8 cellular contexts compared by ENCODE assay signal in the genomic region with DNA sequence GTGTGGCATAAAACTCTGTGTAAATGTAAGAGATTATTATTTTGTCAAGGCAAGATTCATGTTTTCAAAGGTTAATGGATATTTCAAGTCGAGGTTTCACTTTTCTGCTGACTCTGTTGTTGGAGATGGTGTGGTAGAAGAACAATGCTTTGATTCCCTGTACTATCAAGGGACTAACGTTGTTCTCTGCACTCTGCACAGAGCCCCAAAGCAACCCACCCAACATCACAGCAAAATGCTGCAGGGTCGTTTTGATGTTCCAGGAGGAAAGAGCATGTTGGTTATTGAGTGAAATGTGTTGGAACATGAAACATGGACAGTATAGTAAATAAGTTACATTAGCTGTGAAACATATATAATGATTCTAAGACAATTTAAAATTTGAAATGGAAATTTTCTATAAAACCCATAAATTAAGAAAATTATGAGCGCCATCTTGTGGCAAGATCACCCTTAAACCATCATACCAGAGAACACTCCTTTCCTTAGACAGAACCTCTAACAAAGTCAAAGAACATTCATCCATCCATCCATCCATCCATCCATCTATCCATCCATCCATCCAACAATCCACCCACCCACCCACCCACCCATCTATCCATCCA.
DNase-seq lines count a peak whose midpoint lies in the region; ATAC-seq, FAIRE-seq and TF ChIP-seq lines count a peak whose summit lies in the region.

No MANE protein-coding gene starts in this region.

- H3K4me3 ChIP-seq in Karpas-422 (ENCODE audit: low read length) (no peak overlapping the region), adrenal gland (no peak overlapping the region), HepG2 (replicated peaks in 1 of 3; ENCODE audit: insufficient read depth in 1 of 3, low read depth in 2 of 3, low read length in 3 of 3) (no peak overlapping the region)

- peak; percentile 16 for DNase-seq in NCI-H2029 treated with DMSO at 0.1 percent for 48 hours (lab: John Stamatoyannopoulos, UW)
- DNase-seq in NCI-H2029 (lab: John Stamatoyannopoulos, UW), result no peak
- DNase-seq in Karpas-422, result peak; percentile 68
- DNase-seq in adrenal gland, result peak in 1 of 7 donors; percentile 31
- no peak for DNase-seq in HepG2 (ENCODE audit: low spot score)
- DNase-seq in ureter (ENCODE audit: low spot score), result no peak
- no peak for DNase-seq in activated T-cell treated with anti-CD3 and anti-CD28 coated beads, Interleukin-2, amount 50 U/mL, for 1 hour
- no peak for DNase-seq in anterior cingulate cortex (lab: John Stamatoyannopoulos, UW)

- CTCF ChIA-PET in HepG2 (lab: Yijun Ruan, JAX; ENCODE audit: low intra/inter-chr PET ratio, low total read pairs), result interaction anchor here (1.1 to 3.0 kb wide), 3 partner anchors 88 to 232 kb away, joined by 3 to 21 read pairs (median 13); no protein-coding TSS in a partner anchor

- intact Hi-C loops in adrenal gland (cut with DNase I), result loop anchor here (5.0 to 10.0 kb wide), 3 partner anchors 90 to 230 kb away; no protein-coding TSS in a partner anchor
- intact Hi-C loops in HepG2 (cut with micrococcal nuclease; ENCODE audit: unreplicated experiment), result loop anchor here (5.0 kb wide), 3 partner anchors 90 to 250 kb away; no protein-coding TSS in a partner anchor

- POLR2A ChIA-PET in HepG2 (lab: Yijun Ruan, JAX), result no interaction called here

- H4K20me1 ChIP-seq in Karpas-422 (ENCODE audit: insufficient read depth, low read depth, low read length), result no peaks in the 10 kb centered on the region
- H4K20me1 ChIP-seq in HepG2 (ENCODE audit: insufficient read depth, low read length), result no peaks in the 10 kb centered on the region

- H3K27me3 ChIP-seq in Karpas-422 (ENCODE audit: low read length) (no peaks in the 10 kb centered on the region), adrenal gland (no peaks in the 10 kb centered on the region), HepG2 (ENCODE audit: control insufficient read depth in 1 of 2, insufficient read depth in 2 of 2, low read length in 2 of 2) (0 out of 5 replicates have a peak, but pooled peaks cover 0 to 3% of the 10 kb centered on the region in 2 experiments)

- H3K36me3 ChIP-seq in Karpas-422 (ENCODE audit: insufficient read depth, low read length), result no peaks in the 10 kb centered on the region
- no peaks in the 10 kb centered on the region for H3K36me3 ChIP-seq in adrenal gland (replicated peaks in 1 of 2)
- H3K36me3 ChIP-seq in HepG2 (replicated peaks in 1 of 2; ENCODE audit: control insufficient read depth in 1 of 2, insufficient read depth in 2 of 2, low read length in 2 of 2), result no peaks in the 10 kb centered on the region

- H3K79me2 ChIP-seq in Karpas-422 (ENCODE audit: low read length) (no peaks in the 10 kb centered on the region), HepG2 (ENCODE audit: insufficient read depth, low read length) (no peaks in the 10 kb centered on the region)

- H3K27ac ChIP-seq in Karpas-422 (ENCODE audit: low read length), result no peak overlapping the region
- H3K27ac ChIP-seq in adrenal gland, result no peak overlapping the region
- no peak overlapping the region for H3K27ac ChIP-seq in HepG2 (ENCODE audit: extremely low read length, insufficient read depth, low read length)

- ATAC-seq in HepG2, result no peak

- H3K9ac ChIP-seq in Karpas-422 (ENCODE audit: low read length), result no peak overlapping the region
- H3K9ac ChIP-seq in HepG2 (ENCODE audit: insufficient read depth, low read depth, low read length), result no peak overlapping the region

- H3K9me2 ChIP-seq in Karpas-422 (replicated peaks; ENCODE audit: insufficient read depth, low read length), result no peaks in the 10 kb centered on the region

- peak; percentile 29 to 57 (median 50) for TF ChIP-seq CTCF in adrenal gland (IDR thresholded peaks at IDR 0.05)
- TF ChIP-seq CTCF in HepG2 (CRISPR knock-in tag; IDR thresholded peaks at IDR 0.05), result 0 out of 2 replicates have a peak, but pooled peaks have one; percentile 27

- FAIRE-seq in HepG2 (lab: Jason Lieb, UNC), result no peak

- H3K9me3 ChIP-seq in Karpas-422 (ENCODE audit: low read length) (no peaks in the 10 kb centered on the region), adrenal gland (replicated peaks in 1 of 3) (no peaks in the 10 kb centered on the region), HepG2 (ENCODE audit: low read length) (no peaks in the 10 kb centered on the region)

- TF ChIP-seq POLR2A in adrenal gland (IDR thresholded peaks at IDR 0.05) (no peak), HepG2 (IDR thresholded peaks at IDR 0.05; ENCODE audit: insufficient read depth in 1 of 2, low read depth in 2 of 2, low read length in 2 of 2) (no peak)

- no peak overlapping the region for H2AFZ ChIP-seq in Karpas-422 (ENCODE audit: low read length)
- H2AFZ ChIP-seq in HepG2 (ENCODE audit: low read length), result no peak overlapping the region

- no TSS peak for BruUV-seq in HepG2 (replicated peaks; lab: Mats Ljungman, UMichigan)

- WGBS in adrenal gland, 4 donors, result 12 to 18% (median 16%) methylated on average over 4 of the region's 4 CpGs
- WGBS in HepG2 (ENCODE audit: low lambda C conversion rate), result 0% methylated on average over 4 of the region's 4 CpGs

- H3K4me1 ChIP-seq in Karpas-422 (ENCODE audit: low read length) (no peaks in the 10 kb centered on the region), adrenal gland (replicated peaks in 1 of 2) (no peaks in the 10 kb centered on the region), HepG2 (ENCODE audit: insufficient read depth, low read length) (no peaks in the 10 kb centered on the region)

- no peak for TF ChIP-seq RAD21 in HepG2 (CRISPR knock-in tag; IDR thresholded peaks at IDR 0.05)

- in situ Hi-C loops in HepG2 (cut with HindIII; ENCODE audit: extremely low pct_ligation_motif_present, low pct_unique_long_range_greater_than_20kb), result loop anchor here (5.0 to 10.0 kb wide), 3 partner anchors 90 to 243 kb away; no protein-coding TSS in a partner anchor

- TF ChIP-seq EP300 in HepG2 (IDR thresholded peaks at IDR 0.05; ENCODE audit: low read depth in 2 of 2, low read length in 2 of 2) (no peak), HepG2 (CRISPR knock-in tag; IDR thresholded peaks at IDR 0.05; ENCODE audit: borderline replicate concordance) (no peak)

- H3K4me2 ChIP-seq in Karpas-422 (ENCODE audit: low read depth, low read length, poor library complexity, severe bottlenecking) (no peak overlapping the region), HepG2 (ENCODE audit: low read depth, low read length) (no peak overlapping the region)

TF ChIP-seq in HepG2, 621 proteins besides CTCF, POLR2A, EP300 and RAD21:
- TF ChIP-seq STAG1 (CRISPR knock-in tag; IDR thresholded peaks at IDR 0.05), result peak; percentile 24; the same call in 1 of the 2 replicates
- no peak for TF ChIP-seq ZFYVE20 (CRISPR knock-in tag; IDR thresholded peaks at IDR 0.05; ENCODE audit: borderline replicate concordance, low read depth)

Comparison
In these comparisons a context has a peak if more than half of its experiments do, and no peak if none do; other contexts are left out.
1. DNase-seq: peak in NCI-H2029 treated with DMSO at 0.1 percent for 48 hours (single experiment) and Karpas-422 (single experiment); none in NCI-H2029 (single experiment), HepG2 (single experiment), ureter (single experiment), activated T-cell treated with anti-CD3 and anti-CD28 coated beads, Interleukin-2, amount 50 U/mL, for 1 hour (single experiment) and anterior cingulate cortex (0 of 58).